Comparison of ENCODE assay signal across 23 cellular contexts in the genomic region with DNA sequence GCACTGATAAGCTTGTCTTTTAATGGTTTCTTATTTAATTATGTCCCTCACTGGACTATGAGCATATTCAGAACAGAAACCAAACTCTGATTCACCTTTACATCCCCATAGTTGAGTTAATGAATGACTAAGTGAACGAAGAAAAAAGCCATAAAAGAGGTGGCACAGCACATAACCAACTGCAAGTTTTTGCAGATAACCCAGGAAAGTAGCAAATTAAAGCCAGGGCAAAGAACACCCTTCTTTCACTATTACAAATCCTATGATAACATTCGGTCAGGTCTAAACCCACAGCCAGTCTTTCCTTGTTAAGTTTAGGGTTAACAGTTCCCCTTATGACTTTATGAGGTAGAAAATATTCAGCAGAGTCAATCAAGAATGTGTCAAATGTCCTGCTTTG.
DNase-seq lines count a peak whose midpoint lies in the region; ATAC-seq and TF ChIP-seq lines count a peak whose summit lies in the region.
"Had no signal": no experiment of that assay in that cellular context is flagged by ENCODE, and none has a peak within 500 bp of the region (broad histone marks: within the 10 kb centered on the region; RNA-seq: fewer than 3 reads in every experiment).

No MANE protein-coding gene starts in this region.

- H3K36me3 ChIP-seq in kidney epithelial cell (ENCODE audit: control insufficient read depth, insufficient read depth, low read length), result no peaks in the 10 kb centered on the region
- H3K36me3 ChIP-seq: BLaER1 treated with 17β-estradiol and CSF1 and Interleukin-3, amounts not matched to agents 10 nM and 100 nM; heart right ventricle had no signal

- peak; percentile 42 for DNase-seq in Caki2 (ENCODE audit: low read depth)
- peak; percentile 64 for DNase-seq in HuH-7 (ENCODE audit: low spot score)
- DNase-seq in kidney epithelial cell (ENCODE audit: low read depth), result peak; percentile 41
- peak; percentile 86 for DNase-seq in renal cortical epithelial cell (ENCODE audit: low read depth)
- no peak for DNase-seq in stimulated activated CD4-positive, alpha-beta T cell treated with anti-CD3 and anti-CD28 coated beads, Interleukin-4, amount 100 ng/mL, for 24 hours
- no peak for DNase-seq in 8988T
- DNase-seq in Right ventricle myocardium superior, result no peak
- DNase-seq: activated B cell treated with CpG ODN at 0.5 μM for 24 hours; activated CD4-positive, alpha-beta T cell treated with anti-CD3 and anti-CD28 coated beads, Interleukin-2, amount 50 U/mL, for 1 hour; activated naive CD4-positive, alpha-beta T cell treated with anti-CD3 and anti-CD28 coated beads, Interleukin-2, amount 10 ng/mL, durations not matched to agents 7 days and 5 days; effector memory CD8-positive, alpha-beta T cell; heart right ventricle; left cardiac atrium; NCI-H1092; NCI-H187; NCI-H2171; NCI-H524; PC-3; psoas muscle; SHP77; stimulated activated naive CD8-positive, alpha-beta T cell treated with anti-CD3 and anti-CD28 coated beads, Interleukin-15, amount 100 ng/mL, for 72 hours; T-helper 9 cell had no signal

- no peak overlapping the region for H3K4me3 ChIP-seq in kidney epithelial cell (ENCODE audit: low read depth, low read length)
- H3K4me3 ChIP-seq: BLaER1 treated with 17β-estradiol and CSF1 and Interleukin-3, amounts not matched to agents 10 nM and 100 nM; heart right ventricle; psoas muscle had no signal

- no peak for TF ChIP-seq CTCF in kidney epithelial cell (IDR thresholded peaks at IDR 0.05; ENCODE audit: insufficient read depth, low read length, poor library complexity, severe bottlenecking)

- intact Hi-C loops in Right ventricle myocardium superior (cut with DNase I), result no loop called here

- H3K27me3 ChIP-seq in kidney epithelial cell (ENCODE audit: control insufficient read depth, insufficient read depth, low read length), result no peaks in the 10 kb centered on the region
- H3K27me3 ChIP-seq: BLaER1 treated with 17β-estradiol and CSF1 and Interleukin-3, amounts not matched to agents 10 nM and 100 nM; heart right ventricle had no signal

- no peak for ATAC-seq in Right ventricle myocardium superior (ENCODE audit: poor library complexity)
- ATAC-seq: effector memory CD8-positive, alpha-beta T cell; heart right ventricle; left cardiac atrium; PC-3; psoas muscle; stimulated activated naive CD8-positive, alpha-beta T cell treated with anti-CD3 and anti-CD28 coated beads, Interleukin-15, amount 100 ng/mL, for 72 hours had no signal

- in situ Hi-C loops in Caki2 (cut with HindIII; ENCODE audit: low pct_unique_long_range_greater_than_20kb, low sequenced_read_pairs), result no loop called here

Comparison
In these comparisons a context has a peak if more than half of its experiments do, and no peak if none do; other contexts are left out.
1. DNase-seq: peak in Caki2 (single experiment), HuH-7 (single experiment), kidney epithelial cell (single experiment) and renal cortical epithelial cell (single experiment); none in stimulated activated CD4-positive, alpha-beta T cell treated with anti-CD3 and anti-CD28 coated beads, Interleukin-4, amount 100 ng/mL, for 24 hours (single experiment), 8988T (single experiment) and Right ventricle myocardium superior (single experiment).